ENCODE assay signal across 26 cellular contexts in genomic region chr4:23212558-23212957, GRCh38.
"Had no signal": no experiment of that assay in that cellular context is flagged by ENCODE, and none has a peak within 500 bp of the region (broad histone marks: within the 10 kb centered on the region; RNA-seq: fewer than 3 reads in every experiment).

No MANE protein-coding gene starts in this region.

- ATAC-seq: K562, Panc1, PC-3 had no signal

- H3K36me3 Mint-ChIP-seq: IgD-negative memory B cell had no signal

- DNase-seq: Kasumi-1; MV-4-11; NCI-H1048; NCI-H1105; NCI-H1417 treated with DMSO at 0.1 percent for 48 hours; NCI-H146; NCI-H1694 treated with DMSO at 0.1 percent for 48 hours; NCI-H1930; NCI-H2107; NCI-H2171 treated with DMSO at 0.1 percent for 48 hours; NCI-H345; NCI-H446 treated with DMSO at 0.1 percent for 48 hours; NCI-H526; NCI-H82; NK-92 treated with Interleukin-12 subunit alpha and Interleukin-12 subunit beta, amount 100 ng/mL, for 24 hours; PC-3; SHP77; SK-N-SH; SW 1271 had no signal

- H3K27ac ChIP-seq: HL-60, KMS-11, RWPE1 had no signal

- H3K4me3 Mint-ChIP-seq: IgD-negative memory B cell had no signal

- FAIRE-seq: HTR-8/SVneo, K562 had no signal

- H3K9me2 ChIP-seq: SK-N-SH had no signal

- H3K4me2 ChIP-seq: KMS-11, SK-N-SH had no signal

- H3K4me3 ChIP-seq: K562 had no signal

- H3K27ac Mint-ChIP-seq: IgD-negative memory B cell had no signal

- H3K27me3 Mint-ChIP-seq: IgD-negative memory B cell had no signal

- H3K4me1 Mint-ChIP-seq: IgD-negative memory B cell had no signal
